Comparison of ENCODE assay signal across 29 cellular contexts in genomic region chrX:104151037-104151436, GRCh38.
"Had no signal": no experiment of that assay in that cellular context is flagged by ENCODE, and none has a peak within 500 bp of the region (broad histone marks: within the 10 kb centered on the region; RNA-seq: fewer than 3 reads in every experiment).

No MANE protein-coding gene starts in this region.

- DNase-seq: naive B cell; naive thymus-derived CD8-positive, alpha-beta T cell; nephron progenitor cell; nucleus accumbens; posterior cingulate gyrus; psoas muscle; right cardiac atrium; right lobe of liver; sigmoid colon; small intestine; stimulated activated CD4-positive, alpha-beta T cell treated with anti-CD3 and anti-CD28 coated beads, Interleukin-15, amount 100 ng/mL, for 24 hours; stimulated activated CD4-positive, alpha-beta T cell treated with anti-CD3 and anti-CD28 coated beads, Interleukin-2, amount 100 ng/mL, for 24 hours; stimulated activated CD4-positive, alpha-beta T cell treated with anti-CD3 and anti-CD28 coated beads, Interleukin-2, amount 100 ng/mL, for 48 hours; stimulated activated CD4-positive, alpha-beta T cell treated with anti-CD3 and anti-CD28 coated beads, Interleukin-4, amount 100 ng/mL, for 24 hours; stimulated activated naive B cell treated with anti-CD40 and anti-IgM and Interleukin-4, amounts not matched to agents 10 μg/mL and 1 μg/mL and 100 μg/mL, for 72 hours; stimulated activated naive CD4-positive, alpha-beta T cell treated with Interleukin-2 at 50 U/mL for 16 hours; stomach; thyroid gland; trophoblast cell; upper lobe of left lung had no signal

- H3K4me3 Mint-ChIP-seq: naive B cell; naive thymus-derived CD8-positive, alpha-beta T cell; nephron progenitor cell; neural crest cell; stimulated activated naive B cell treated with anti-CD40 and anti-IgM and Interleukin-4, amounts not matched to agents 10 μg/mL and 1 μg/mL and 100 μg/mL, for 72 hours; stimulated activated naive CD8-positive, alpha-beta T cell treated with anti-CD3 and anti-CD28 coated beads, Interleukin-15, Interleukin-2, amounts not matched to agents 100 ng/mL and 50 ng/mL, for 24 hours had no signal

- H3K36me3 Mint-ChIP-seq: stimulated activated naive B cell treated with anti-CD40 and anti-IgM and Interleukin-4, amounts not matched to agents 10 μg/mL and 1 μg/mL and 100 μg/mL, for 72 hours had no signal

- H3K4me1 ChIP-seq: parathyroid adenoma, psoas muscle, thyroid gland had no signal

- H3K27ac ChIP-seq: neutrophil, parathyroid adenoma, psoas muscle, right lobe of liver, sigmoid colon, stomach, thoracic aorta, thyroid gland, tibial nerve, upper lobe of left lung, vagina had no signal

- H3K36me3 ChIP-seq: neutrophil, right lobe of liver, sigmoid colon, stomach, thoracic aorta, thyroid gland, tibial nerve, upper lobe of left lung, vagina had no signal

- H3K27me3 Mint-ChIP-seq: naive B cell; naive thymus-derived CD8-positive, alpha-beta T cell; progenitor cell of endocrine pancreas; stimulated activated naive B cell treated with anti-CD40 and anti-IgM and Interleukin-4, amounts not matched to agents 10 μg/mL and 1 μg/mL and 100 μg/mL, for 72 hours; stimulated activated naive CD8-positive, alpha-beta T cell treated with anti-CD3 and anti-CD28 coated beads, Interleukin-15, Interleukin-2, amounts not matched to agents 100 ng/mL and 50 ng/mL, for 24 hours had no signal

- ATAC-seq: naive thymus-derived CD8-positive, alpha-beta T cell; psoas muscle; right cardiac atrium; right lobe of liver; stimulated activated naive B cell treated with anti-CD40 and anti-IgM and Interleukin-4, amounts not matched to agents 10 μg/mL and 1 μg/mL and 100 μg/mL, for 72 hours had no signal

- H3K4me3 ChIP-seq: psoas muscle, right lobe of liver, sigmoid colon, stomach, thoracic aorta, thyroid gland, tibial nerve, upper lobe of left lung, vagina had no signal

- H3K9me3 Mint-ChIP-seq: neural crest cell; stimulated activated naive B cell treated with anti-CD40 and anti-IgM and Interleukin-4, amounts not matched to agents 10 μg/mL and 1 μg/mL and 100 μg/mL, for 72 hours; stimulated activated naive CD8-positive, alpha-beta T cell treated with anti-CD3 and anti-CD28 coated beads, Interleukin-15, Interleukin-2, amounts not matched to agents 100 ng/mL and 50 ng/mL, for 24 hours had no signal

- H3K9me3 ChIP-seq: neutrophil, psoas muscle, right lobe of liver, sigmoid colon, stomach, thoracic aorta, thyroid gland, tibial nerve, upper lobe of left lung, vagina had no signal

- H3K27me3 ChIP-seq: neutrophil, right lobe of liver, sigmoid colon, stomach, thyroid gland, tibial nerve, upper lobe of left lung, vagina had no signal

- FAIRE-seq: small intestine, urothelium cell line had no signal

- H3K27ac Mint-ChIP-seq: nephron progenitor cell; progenitor cell of endocrine pancreas; stimulated activated naive B cell treated with anti-CD40 and anti-IgM and Interleukin-4, amounts not matched to agents 10 μg/mL and 1 μg/mL and 100 μg/mL, for 72 hours; stimulated activated naive CD8-positive, alpha-beta T cell treated with anti-CD3 and anti-CD28 coated beads, Interleukin-15, Interleukin-2, amounts not matched to agents 100 ng/mL and 50 ng/mL, for 24 hours had no signal
